In genomic region chr11:104858882-104859735, GRCh38 we compare ENCODE assay signal across 8 cellular contexts. TPM values are rescaled to one million over a fixed set of nuclear protein-coding genes. Genes with fewer than 3 reads are reported as not detected.
DNase-seq lines count a peak whose midpoint lies in the region; ATAC-seq and TF ChIP-seq lines count a peak whose summit lies in the region.

No MANE protein-coding gene starts in this region.

- H3K4me2 ChIP-seq in trophoblast cell (ENCODE audit: low read length), result no peak overlapping the region
- H3K4me2 ChIP-seq in PC-9, result no peak overlapping the region

- H3K4ac ChIP-seq in trophoblast cell (ENCODE audit: low read depth, low read length), result no peak overlapping the region

- H3K4me3 ChIP-seq in trophoblast cell (ENCODE audit: low read depth, low read length) (no peak overlapping the region), PC-9 (no peak overlapping the region)

- H2BK5ac ChIP-seq in trophoblast cell (ENCODE audit: low read depth, low read length, poor library complexity), result no peak overlapping the region

- no peaks in the 10 kb centered on the region for H3F3A ChIP-seq in PC-9 (ENCODE audit: insufficient read depth, low read depth)

- H3K9me3 ChIP-seq in trophoblast cell (ENCODE audit: insufficient read depth, low read depth, low read length), result no peaks in the 10 kb centered on the region
- H3K9me3 ChIP-seq in PC-9 (ENCODE audit: insufficient read depth, low read depth), result no peaks in the 10 kb centered on the region; the same call in 1 of the 2 replicates

- POLR2A ChIA-PET in activated B cell treated with CpG ODN at 0.5 μM for 24 hours (lab: Charles Lee), result no interaction called here
- POLR2A ChIA-PET in PC-9 (lab: Charles Lee; ENCODE audit: unreplicated experiment), result no interaction called here

- no peak overlapping the region for H2BK120ac ChIP-seq in trophoblast cell (ENCODE audit: insufficient read depth, low read length, poor library complexity)

- H4K91ac ChIP-seq in trophoblast cell (ENCODE audit: low read depth, low read length), result no peak overlapping the region

- no peaks in the 10 kb centered on the region for H3K27me3 Mint-ChIP-seq in activated B cell treated with CpG ODN at 0.5 μM for 24 hours

- H2AFZ ChIP-seq in trophoblast cell (ENCODE audit: insufficient read depth, low read length, poor library complexity) (no peak overlapping the region), PC-9 (no peak overlapping the region)

- H3K27me3 ChIP-seq in trophoblast cell (ENCODE audit: insufficient read depth, low read length), result no peaks in the 10 kb centered on the region
- H3K27me3 ChIP-seq in PC-9 (ENCODE audit: insufficient read depth, low read depth), result no peaks in the 10 kb centered on the region

- no peak overlapping the region for H3K14ac ChIP-seq in trophoblast cell (ENCODE audit: low read length)

- H3K79me1 ChIP-seq in trophoblast cell (ENCODE audit: low read length), result no peaks in the 10 kb centered on the region

- H3K18ac ChIP-seq in trophoblast cell (ENCODE audit: low read length), result no peak overlapping the region

- no TSS peak for BruUV-seq in PC-9 (replicated peaks; lab: Mats Ljungman, UMichigan)

- TF ChIP-seq CTCF in activated B cell treated with CpG ODN at 0.5 μM for 24 hours (IDR thresholded peaks at IDR 0.05) (no peak), PC-9 (conservative IDR thresholded peaks at IDR 0.05) (no peak)

- CTCF ChIA-PET in activated B cell treated with CpG ODN at 0.5 μM for 24 hours (lab: Charles Lee) (no interaction called here), PC-9 (lab: Charles Lee) (no interaction called here)

- H2BK12ac ChIP-seq in trophoblast cell (ENCODE audit: low read length), result no peak overlapping the region

- no peak overlapping the region for H4K8ac ChIP-seq in trophoblast cell (ENCODE audit: low read depth, low read length)

- H2AK5ac ChIP-seq in trophoblast cell (ENCODE audit: low read length), result no peak overlapping the region

- peaks cover 5% of the 10 kb centered on the region; the same call in 1 of the 2 replicates for H3K9me2 ChIP-seq in PC-9 (ENCODE audit: insufficient read depth)

- H3K27ac Mint-ChIP-seq in activated B cell treated with CpG ODN at 0.5 μM for 24 hours, result peak overlapping the region; percentile 87

- DNase-seq in activated B cell treated with CpG ODN at 0.5 μM for 24 hours (peak; percentile 18), trophoblast cell (peak; percentile 27 to 76), DMS53 (lab: John Stamatoyannopoulos, UW) (no peak), PC-9 (no peak), Right ventricle myocardium inferior (ENCODE audit: missing footprints) (no peak), NCI-H1417 treated with DMSO at 0.1 percent for 48 hours (lab: John Stamatoyannopoulos, UW) (no peak)

- H3K79me2 ChIP-seq in trophoblast cell (ENCODE audit: control insufficient read depth, insufficient read depth, low read length, poor library complexity) (no peaks in the 10 kb centered on the region), PC-9 (ENCODE audit: low read depth) (no peaks in the 10 kb centered on the region)

- no peak overlapping the region for H3K27ac ChIP-seq in trophoblast cell (ENCODE audit: low read depth, low read length)
- no peak overlapping the region for H3K27ac ChIP-seq in PC-9

- H3K4me1 ChIP-seq in trophoblast cell (ENCODE audit: control insufficient read depth in 1 of 2, insufficient read depth in 2 of 2, low read length in 2 of 2) (no peaks in the 10 kb centered on the region), PC-9 (replicated peaks; ENCODE audit: insufficient read depth) (no peaks in the 10 kb centered on the region)

- H3K23ac ChIP-seq in trophoblast cell (ENCODE audit: low read length), result no peak overlapping the region

- intact Hi-C loops in activated B cell treated with CpG ODN at 0.5 μM for 24 hours (cut with micrococcal nuclease), result loop anchor here (1.0 to 10.0 kb wide), 5 partner anchors 18 to 1216 kb away; partner anchors contain the start of genes AASDHPPT, CASP12 and KBTBD3
- intact Hi-C loops in PC-9 (cut with micrococcal nuclease; ENCODE audit: unreplicated experiment), result no loop called here
- intact Hi-C loops in Right ventricle myocardium inferior (cut with DNase I), result no loop called here

- H3K36me3 ChIP-seq in trophoblast cell (ENCODE audit: control insufficient read depth in 1 of 2, insufficient read depth in 2 of 2, low read length in 2 of 2), result no peaks in the 10 kb centered on the region
- H3K36me3 ChIP-seq in PC-9 (ENCODE audit: low read depth), result no peaks in the 10 kb centered on the region

- H3K9ac ChIP-seq in trophoblast cell (ENCODE audit: low read length), result no peak overlapping the region

- peak overlapping the region; percentile 68 for H3K4me3 Mint-ChIP-seq in activated B cell treated with CpG ODN at 0.5 μM for 24 hours

- H3K9me3 Mint-ChIP-seq in activated B cell treated with CpG ODN at 0.5 μM for 24 hours, result no peaks in the 10 kb centered on the region

- H4K12ac ChIP-seq in trophoblast cell (ENCODE audit: low read depth, low read length), result no peak overlapping the region

- H3K36me3 Mint-ChIP-seq in activated B cell treated with CpG ODN at 0.5 μM for 24 hours (ENCODE audit: low read depth), result no peaks in the 10 kb centered on the region

- peak; percentile 72 for ATAC-seq in GM19372 (IDR thresholded peaks at IDR 0.05; ENCODE audit: low read depth, unreplicated experiment)
- ATAC-seq in HG03103 (IDR thresholded peaks at IDR 0.05; ENCODE audit: low read depth, unreplicated experiment), result peak; percentile 85
- peak; percentile 92 for ATAC-seq in activated B cell treated with CpG ODN at 0.5 μM for 24 hours (ENCODE audit: low read depth)
- ATAC-seq in Right ventricle myocardium inferior, result no peak

- H3K4me1 Mint-ChIP-seq in activated B cell treated with CpG ODN at 0.5 μM for 24 hours, result peaks cover 34% of the 10 kb centered on the region

- H4K20me1 ChIP-seq in PC-9 (ENCODE audit: insufficient read depth), result no peaks in the 10 kb centered on the region

- no CpG with 5 or more reads among the region's 7 CpGs for WGBS in trophoblast cell (ENCODE audit: extremely low coverage, insufficient coverage, insufficient read length)

RNA-seq across cellular contexts. Expression of gene CASP12, which starts 39.2 kb away (rescaled TPM):
- total RNA-seq in activated B cell treated with CpG ODN at 0.5 μM for 24 hours, result not detected in 2 replicates
- not detected in 2 replicates for polyA plus RNA-seq in trophoblast cell (2013)
- not detected in 2 replicates for total RNA-seq in PC-9 (2021)
- total RNA-seq in Right ventricle myocardium inferior, result 0.22 TPM

Comparison
In these comparisons a context has a peak if more than half of its experiments do, and no peak if none do; other contexts are left out.
1. DNase-seq: peak in activated B cell treated with CpG ODN at 0.5 μM for 24 hours (single experiment) and trophoblast cell (2 of 2); none in DMS53 (single experiment), PC-9 (0 of 2), Right ventricle myocardium inferior (single experiment) and NCI-H1417 treated with DMSO at 0.1 percent for 48 hours (single experiment).